In genomic region chrX:39613997-39614679, GRCh38 we compare ENCODE assay signal across 8 cellular contexts.
DNase-seq lines count a peak whose midpoint lies in the region; ATAC-seq and TF ChIP-seq lines count a peak whose summit lies in the region.

No MANE protein-coding gene starts in this region.

- no peak overlapping the region for H3K27ac Mint-ChIP-seq in natural killer cell treated with Interleukin-12 subunit alpha and Interleukin-12 subunit beta and Interleukin-15 and Interleukin-18, amount 100 ng/mL, for 72 hours

- H3K4me3 Mint-ChIP-seq in natural killer cell treated with Interleukin-12 subunit alpha and Interleukin-12 subunit beta and Interleukin-15 and Interleukin-18, amount 100 ng/mL, for 72 hours, result peak overlapping the region; percentile 65

- no peaks in the 10 kb centered on the region for H3K9me3 Mint-ChIP-seq in natural killer cell treated with Interleukin-12 subunit alpha and Interleukin-12 subunit beta and Interleukin-15 and Interleukin-18, amount 100 ng/mL, for 72 hours

- H3K27me3 ChIP-seq in right cardiac atrium (ENCODE audit: control insufficient read depth, insufficient read depth) (no peaks in the 10 kb centered on the region), prostate gland (replicated peaks; ENCODE audit: insufficient read depth) (no peaks in the 10 kb centered on the region)

- intact Hi-C loops in right cardiac atrium (cut with DNase I) (no loop called here), Right ventricle myocardium inferior (cut with DNase I) (no loop called here), prostate gland (cut with DNase I) (no loop called here)

- WGBS in right cardiac atrium, result 17% methylated on average over 23 of the region's 23 CpGs
- WGBS in prostate gland, result 13% methylated on average over 17 of the region's 23 CpGs

- TF ChIP-seq POLR2A in prostate gland (IDR thresholded peaks at IDR 0.05), result no peak

- no peak for DNase-seq in right cardiac atrium
- DNase-seq in Right ventricle myocardium inferior (ENCODE audit: missing footprints), result no peak
- peak; percentile 99 for DNase-seq in NCI-H526 treated with DMSO at 0.1 percent for 48 hours (lab: John Stamatoyannopoulos, UW)
- peak; percentile 66 for DNase-seq in activated naive CD8-positive, alpha-beta T cell treated with anti-CD3 and anti-CD28 coated beads, Interleukin-2, amount 50 U/mL, for 16 hours (ENCODE audit: low read depth, low spot score)
- no peak for DNase-seq in natural killer cell treated with Interleukin-12 subunit alpha and Interleukin-12 subunit beta and Interleukin-15 and Interleukin-18, amount 100 ng/mL, for 72 hours (ENCODE audit: low spot score)
- no peak for DNase-seq in HK-2 (ENCODE audit: unreplicated experiment)
- no peak for DNase-seq in prostate gland (ENCODE audit: low spot score)
- no peak for DNase-seq in HUDEP-2 (lab: John Stamatoyannopoulos, UW; ENCODE audit: unreplicated experiment in 76 of 76)

- no peak for TF ChIP-seq CTCF in prostate gland (IDR thresholded peaks at IDR 0.05)

- no peaks in the 10 kb centered on the region for H3K36me3 ChIP-seq in prostate gland

- peaks cover 7% of the 10 kb centered on the region in 2 donors for H3K4me1 Mint-ChIP-seq in natural killer cell treated with Interleukin-12 subunit alpha and Interleukin-12 subunit beta and Interleukin-15 and Interleukin-18, amount 100 ng/mL, for 72 hours (ENCODE audit: low read depth in 2 of 2)

- H3K36me3 Mint-ChIP-seq in natural killer cell treated with Interleukin-12 subunit alpha and Interleukin-12 subunit beta and Interleukin-15 and Interleukin-18, amount 100 ng/mL, for 72 hours, result no peaks in the 10 kb centered on the region

- H3K4me1 ChIP-seq in right cardiac atrium (ENCODE audit: control insufficient read depth, insufficient read depth, low read length) (peaks cover 2% of the 10 kb centered on the region), prostate gland (replicated peaks) (no peaks in the 10 kb centered on the region)

- peaks cover 46 to 49% of the 10 kb centered on the region in 2 donors for H3K27me3 Mint-ChIP-seq in natural killer cell treated with Interleukin-12 subunit alpha and Interleukin-12 subunit beta and Interleukin-15 and Interleukin-18, amount 100 ng/mL, for 72 hours

- H3K4me3 ChIP-seq in right cardiac atrium (ENCODE audit: low read length) (peak overlapping the region; percentile 42), prostate gland (no peak overlapping the region)

- no peaks in the 10 kb centered on the region for H3K9me3 ChIP-seq in right cardiac atrium (ENCODE audit: control insufficient read depth, low read length)
- no peaks in the 10 kb centered on the region for H3K9me3 ChIP-seq in prostate gland

- ATAC-seq in right cardiac atrium (no peak), Right ventricle myocardium inferior (no peak)
- ATAC-seq in natural killer cell treated with Interleukin-12 subunit alpha and Interleukin-12 subunit beta and Interleukin-15 and Interleukin-18, amount 100 ng/mL, for 72 hours, result peak in 1 of 2 donors; percentile 59

- no peak overlapping the region for H3K27ac ChIP-seq in right cardiac atrium (ENCODE audit: low read length)
- no peak overlapping the region for H3K27ac ChIP-seq in prostate gland

Comparison
In these comparisons a context has a peak if more than half of its experiments do, and no peak if none do; other contexts are left out.
1. DNase-seq: peak in NCI-H526 treated with DMSO at 0.1 percent for 48 hours (single experiment) and activated naive CD8-positive, alpha-beta T cell treated with anti-CD3 and anti-CD28 coated beads, Interleukin-2, amount 50 U/mL, for 16 hours (single experiment); none in right cardiac atrium (0 of 3), Right ventricle myocardium inferior (single experiment), natural killer cell treated with Interleukin-12 subunit alpha and Interleukin-12 subunit beta and Interleukin-15 and Interleukin-18, amount 100 ng/mL, for 72 hours (single experiment), HK-2 (single experiment), prostate gland (single experiment) and HUDEP-2 (0 of 76).